In the genomic region with DNA sequence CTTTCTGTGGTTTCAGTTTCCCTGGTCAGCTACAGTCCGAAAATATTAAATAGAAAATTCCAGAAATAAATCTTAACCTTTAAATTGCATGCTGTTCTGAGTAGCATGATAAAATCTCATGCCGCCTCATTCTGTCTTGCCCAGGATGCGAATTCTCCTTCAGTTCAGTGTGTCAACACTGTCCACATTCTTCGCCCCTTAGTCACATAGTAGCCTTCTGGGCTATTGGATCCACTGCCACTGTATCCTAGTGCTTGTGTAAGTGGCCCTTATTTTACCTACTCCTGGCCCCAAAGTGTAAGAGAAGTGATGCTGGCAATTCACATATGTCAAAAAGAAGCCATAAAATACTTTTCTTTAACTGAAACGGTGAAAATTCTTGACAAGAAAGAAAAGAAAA, we compare ENCODE assay signal across 20 cellular contexts.
DNase-seq lines count a peak whose midpoint lies in the region; ATAC-seq and TF ChIP-seq lines count a peak whose summit lies in the region.
"Had no signal": no experiment of that assay in that cellular context is flagged by ENCODE, and none has a peak within 500 bp of the region (broad histone marks: within the 10 kb centered on the region; RNA-seq: fewer than 3 reads in every experiment).

No MANE protein-coding gene starts in this region.

- POLR2A ChIA-PET in MCF 10A (lab: Yijun Ruan, JAX): no interaction called here

- H3K4me3 Mint-ChIP-seq in MCF 10A (ENCODE audit: unreplicated experiment): no peak overlapping the region

- H3K9me3 Mint-ChIP-seq in MCF 10A (ENCODE audit: unreplicated experiment): no peaks in the 10 kb centered on the region

- CTCF ChIA-PET in MCF 10A (lab: Yijun Ruan, JAX): no interaction called here

- H3K36me3 Mint-ChIP-seq in MCF 10A (ENCODE audit: insufficient read depth, unreplicated experiment): no peaks in the 10 kb centered on the region

- no peaks in the 10 kb centered on the region for H3K9me3 ChIP-seq in breast epithelium
- H3K9me3 ChIP-seq: MG63 had no signal

- DNase-seq in MCF 10A (ENCODE audit: unreplicated experiment): peak; percentile 48
- no peak for DNase-seq in breast epithelium (ENCODE audit: low spot score in 2 of 2)
- peak; percentile 45 for DNase-seq in RKO (ENCODE audit: low spot score)
- DNase-seq in glomerular visceral epithelial cell (ENCODE audit: extremely low spot score): peak; percentile 6
- DNase-seq in SHP77 (lab: John Stamatoyannopoulos, UW): no peak
- DNase-seq in G401 (ENCODE audit: low spot score): no peak
- DNase-seq in activated CD4-positive, alpha-beta T cell treated with anti-CD3 and anti-CD28 coated beads, Interleukin-2, amount 50 U/mL, for 1 hour: no peak
- DNase-seq: 8988T, C1 segment of cervical spinal cord, KG1, MG63, NCI-H1105, NCI-H187 treated with DMSO at 0.1 percent for 48 hours, NCI-H2171, NCI-H446 treated with DMSO at 0.1 percent for 48 hours, NCI-H774, RPMI8226 had no signal

- no peak overlapping the region for H3K4me3 ChIP-seq in breast epithelium
- H3K4me3 ChIP-seq: GM12878, MG63 had no signal

- no peak overlapping the region for H3K27ac ChIP-seq in breast epithelium

- no peak for ATAC-seq in HG03457 (IDR thresholded peaks at IDR 0.05; ENCODE audit: unreplicated experiment)
- ATAC-seq: GM12878, HCT116 had no signal

- no TSS peak for BruUV-seq in MCF 10A (replicated peaks; lab: Mats Ljungman, UMichigan)

- H3K27ac Mint-ChIP-seq in MCF 10A (ENCODE audit: low read depth, unreplicated experiment): no peak overlapping the region

- intact Hi-C loops in MCF 10A (cut with micrococcal nuclease): no loop called here
- intact Hi-C loops in breast epithelium (cut with DNase I; ENCODE audit: low total_unique reads): no loop called here

- H3K4me1 Mint-ChIP-seq in MCF 10A (ENCODE audit: insufficient read depth, unreplicated experiment): no peaks in the 10 kb centered on the region

- peaks cover 9% of the 10 kb centered on the region for H3K27me3 Mint-ChIP-seq in MCF 10A (ENCODE audit: insufficient read depth, unreplicated experiment)

- TF ChIP-seq CTCF in MCF 10A (IDR thresholded peaks at IDR 0.05; ENCODE audit: unreplicated experiment) (no peak), breast epithelium (IDR thresholded peaks at IDR 0.05) (no peak)

- in situ Hi-C loops in G401 (cut with HindIII; ENCODE audit: low sequenced_read_pairs): no loop called here

- H3K36me3 ChIP-seq in breast epithelium: no peaks in the 10 kb centered on the region
- H3K36me3 ChIP-seq: MG63 had no signal

- H3K27me3 ChIP-seq in breast epithelium: no peaks in the 10 kb centered on the region

- H3K4me1 ChIP-seq in breast epithelium: no peaks in the 10 kb centered on the region

- TF ChIP-seq POLR2A in breast epithelium (IDR thresholded peaks at IDR 0.05): no peak

Comparison
In these comparisons a context has a peak if more than half of its experiments do, and no peak if none do; other contexts are left out.
1. DNase-seq: peak in MCF 10A (single experiment), RKO (single experiment) and glomerular visceral epithelial cell (single experiment); none in breast epithelium (0 of 2), SHP77 (0 of 2), G401 (single experiment) and activated CD4-positive, alpha-beta T cell treated with anti-CD3 and anti-CD28 coated beads, Interleukin-2, amount 50 U/mL, for 1 hour (single experiment).